In genomic region chr15:60115579-60116415, GRCh38 we compare ENCODE assay signal across 10 cellular contexts.
DNase-seq lines count a peak whose midpoint lies in the region; ATAC-seq and TF ChIP-seq lines count a peak whose summit lies in the region.
"Had no signal": no experiment of that assay in that cellular context is flagged by ENCODE, and none has a peak within 500 bp of the region (broad histone marks: within the 10 kb centered on the region; RNA-seq: fewer than 3 reads in every experiment).

No MANE protein-coding gene starts in this region.

- no peaks in the 10 kb centered on the region for H3K9me3 ChIP-seq in neural progenitor cell (ENCODE audit: low read depth)
- H3K9me3 ChIP-seq: thoracic aorta had no signal

- H3K4me1 Mint-ChIP-seq in neural progenitor cell, result peaks cover 57% of the 10 kb centered on the region

- H3K27me3 Mint-ChIP-seq in neural progenitor cell (ENCODE audit: insufficient read depth, low read depth), result no peaks in the 10 kb centered on the region

- H3K27me3 ChIP-seq in neural progenitor cell, result no peaks in the 10 kb centered on the region

- DNase-seq in NCI-H2171 treated with DMSO at 0.1 percent for 48 hours (lab: John Stamatoyannopoulos, UW) (peak; percentile 7), NCI-H2171 (lab: John Stamatoyannopoulos, UW) (no peak), NCI-H226 (peak; percentile 74), amniotic epithelial cell (ENCODE audit: low read depth) (peak; percentile 58), neural progenitor cell (ENCODE audit: low spot score) (no peak), GOT3 (lab: John Stamatoyannopoulos, UW) (no peak), erythroblast (lab: John Stamatoyannopoulos, UW) (no peak)
- DNase-seq: cerebellar nuclear complex had no signal

- TF ChIP-seq CTCF in neural progenitor cell (IDR thresholded peaks at IDR 0.05), result no peak

- H3F3A ChIP-seq in neural progenitor cell (ENCODE audit: low read depth), result peaks cover 66% of the 10 kb centered on the region

- no peak for ATAC-seq in HG03095 (IDR thresholded peaks at IDR 0.05; ENCODE audit: unreplicated experiment)

- H3K9ac ChIP-seq in neural progenitor cell, result no peak overlapping the region

- H3K27ac ChIP-seq in neural progenitor cell, result peak overlapping the region; percentile 97
- H3K27ac ChIP-seq: thoracic aorta had no signal

- peaks cover 39% of the 10 kb centered on the region for H3K79me2 ChIP-seq in neural progenitor cell (ENCODE audit: low read depth)

- peaks cover 75% of the 10 kb centered on the region for H3K4me1 ChIP-seq in neural progenitor cell

- no peaks in the 10 kb centered on the region for H3K36me3 Mint-ChIP-seq in neural progenitor cell

- TF ChIP-seq POLR2A in erythroblast (IDR thresholded peaks at IDR 0.05; ENCODE audit: low read length), result no peak

- no peak overlapping the region for H2AFZ ChIP-seq in neural progenitor cell (replicated peaks)

- peak overlapping the region; percentile 60 for H3K4me3 ChIP-seq in neural progenitor cell
- H3K4me3 ChIP-seq: thoracic aorta had no signal

- H3K4me3 Mint-ChIP-seq in neural progenitor cell, result no peak overlapping the region

- no peaks in the 10 kb centered on the region for H4K20me1 ChIP-seq in neural progenitor cell (ENCODE audit: low read depth)

- no peaks in the 10 kb centered on the region for H3K36me3 ChIP-seq in neural progenitor cell
- H3K36me3 ChIP-seq: thoracic aorta had no signal

- no peaks in the 10 kb centered on the region for H3K9me3 Mint-ChIP-seq in neural progenitor cell

- H3K27ac Mint-ChIP-seq in neural progenitor cell, result peak overlapping the region; percentile 39

- peak overlapping the region; percentile 84 for H3K4me2 ChIP-seq in neural progenitor cell

Comparison
In these comparisons a context has a peak if more than half of its experiments do, and no peak if none do; other contexts are left out.
1. DNase-seq: peak in NCI-H2171 treated with DMSO at 0.1 percent for 48 hours (single experiment), NCI-H226 (single experiment) and amniotic epithelial cell (single experiment); none in NCI-H2171 (single experiment), neural progenitor cell (single experiment), GOT3 (single experiment) and erythroblast (0 of 2).